ENCODE assay signal across 23 cellular contexts in the genomic region with DNA sequence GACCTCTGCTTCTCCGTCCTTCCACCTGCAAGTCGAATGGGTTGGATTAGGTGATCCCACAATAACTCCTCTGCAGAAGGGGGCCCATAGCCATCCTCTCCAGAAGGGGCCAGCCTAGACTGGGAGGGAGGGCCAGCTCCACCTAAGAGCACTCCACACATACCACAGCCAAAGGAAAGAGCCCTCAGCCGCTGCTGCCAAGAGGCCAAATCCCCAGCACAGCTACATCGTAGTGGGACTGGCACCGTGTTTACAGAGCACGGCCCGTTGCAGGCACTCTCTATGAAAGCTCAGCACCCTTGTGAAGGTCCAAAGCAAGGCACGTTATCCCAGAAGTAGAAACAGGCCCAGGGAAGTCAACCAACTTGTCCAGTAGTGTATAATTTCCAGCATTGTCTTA. TPM values are rescaled to one million over a fixed set of nuclear protein-coding genes. Genes with fewer than 3 reads are reported as not detected.
DNase-seq lines count a peak whose midpoint lies in the region; ATAC-seq and TF ChIP-seq lines count a peak whose summit lies in the region.
"Had no signal": no experiment of that assay in that cellular context is flagged by ENCODE, and none has a peak within 500 bp of the region (broad histone marks: within the 10 kb centered on the region; RNA-seq: fewer than 3 reads in every experiment).

No MANE protein-coding gene starts in this region.

- no peaks in the 10 kb centered on the region for H4K20me1 ChIP-seq in MM.1S (ENCODE audit: insufficient read depth, low read length)

- H3K27ac ChIP-seq in CD8-positive, alpha-beta memory T cell (ENCODE audit: low read depth, low read length) = no peak overlapping the region
- peak overlapping the region; percentile 53 for H3K27ac ChIP-seq in right cardiac atrium (ENCODE audit: low read length)
- H3K27ac ChIP-seq in stomach smooth muscle (ENCODE audit: low read length) = peak overlapping the region; percentile 90
- peak overlapping the region in 1 of 2 donors; percentile 67 for H3K27ac ChIP-seq in ovary
- no peak overlapping the region for H3K27ac ChIP-seq in MM.1S (ENCODE audit: low read length)
- H3K27ac ChIP-seq: BLaER1 treated with 17β-estradiol and CSF1 and Interleukin-3, amounts not matched to agents 10 nM and 100 nM had no signal

- intact Hi-C loops in right cardiac atrium (cut with DNase I) (no loop called here), ovary (cut with DNase I) (loop anchor here in 1 of 4 donors (10.0 kb wide), 1 partner anchor 188 kb away; no protein-coding TSS in a partner anchor)

- H3K4me2 ChIP-seq in MM.1S (ENCODE audit: low read depth, low read length) = no peak overlapping the region

- ATAC-seq in activated T-helper 17 cell treated with anti-CD3 and anti-CD28 coated beads, Interleukin-2, amount 50 U/mL, for 72 hours (replicated peaks) = no peak
- no peak for ATAC-seq in right cardiac atrium
- ATAC-seq: activated CD8-positive, alpha-beta T cell treated with anti-CD3 and anti-CD28 coated beads, Interleukin-2, amount 10 ng/mL, durations not matched to agents 7 days and 5 days; HCT116; natural killer cell treated with Interleukin-12 subunit alpha and Interleukin-12 subunit beta and Interleukin-15 and Interleukin-18, amount 100 ng/mL, for 72 hours had no signal

- peaks cover 15% of the 10 kb centered on the region for H3K27me3 ChIP-seq in CD8-positive, alpha-beta memory T cell (ENCODE audit: insufficient read depth, low read length, poor library complexity, severe bottlenecking)
- H3K27me3 ChIP-seq in right cardiac atrium (ENCODE audit: control insufficient read depth, insufficient read depth) = no peaks in the 10 kb centered on the region
- H3K27me3 ChIP-seq in stomach smooth muscle (ENCODE audit: control insufficient read depth in 1 of 2, insufficient read depth in 2 of 2, low read length in 2 of 2) = peaks cover 0 to 2% of the 10 kb centered on the region in 2 donors
- H3K27me3 ChIP-seq in ovary = no peaks in the 10 kb centered on the region
- H3K27me3 ChIP-seq in MM.1S (replicated peaks; ENCODE audit: insufficient read depth, low read length) = no peaks in the 10 kb centered on the region

- POLR2A ChIA-PET in CD8-positive, alpha-beta memory T cell (lab: Charles Lee) = no interaction called here

- no peaks in the 10 kb centered on the region for H3K9me2 ChIP-seq in MM.1S (replicated peaks; ENCODE audit: insufficient read depth, low read length)

- TF ChIP-seq EP300 in ovary (IDR thresholded peaks at IDR 0.05) = no peak

- H3K4me1 Mint-ChIP-seq in CD8-positive, alpha-beta memory T cell = peaks cover 26 to 36% (median 28%) of the 10 kb centered on the region in 3 donors
- H3K4me1 Mint-ChIP-seq in activated T-helper 17 cell treated with anti-CD3 and anti-CD28 coated beads, Interleukin-2, amount 50 U/mL, for 72 hours = peaks cover 17% of the 10 kb centered on the region

- H2AFZ ChIP-seq in MM.1S (ENCODE audit: low read length) = no peak overlapping the region

- no peak for TF ChIP-seq POLR2A in ovary (IDR thresholded peaks at IDR 0.05)

- no peaks in the 10 kb centered on the region for H3K36me3 ChIP-seq in CD8-positive, alpha-beta memory T cell (ENCODE audit: insufficient read depth, low read length)
- no peaks in the 10 kb centered on the region for H3K36me3 ChIP-seq in stomach smooth muscle (ENCODE audit: control insufficient read depth in 2 of 2, insufficient read depth in 2 of 2, low read length in 2 of 2)
- H3K36me3 ChIP-seq in ovary = no peaks in the 10 kb centered on the region
- no peaks in the 10 kb centered on the region for H3K36me3 ChIP-seq in MM.1S (replicated peaks; ENCODE audit: insufficient read depth, low read length)
- H3K36me3 ChIP-seq: BLaER1 treated with 17β-estradiol and CSF1 and Interleukin-3, amounts not matched to agents 10 nM and 100 nM had no signal

- H3K4me1 ChIP-seq in CD8-positive, alpha-beta memory T cell (ENCODE audit: insufficient read depth, low read length) = peaks cover 36% of the 10 kb centered on the region
- H3K4me1 ChIP-seq in right cardiac atrium (ENCODE audit: control insufficient read depth, insufficient read depth, low read length) = peaks cover 7% of the 10 kb centered on the region
- H3K4me1 ChIP-seq in stomach smooth muscle (ENCODE audit: control insufficient read depth, insufficient read depth, low read length) = peaks cover 96% of the 10 kb centered on the region
- peaks cover 32% of the 10 kb centered on the region for H3K4me1 ChIP-seq in ovary (ENCODE audit: insufficient read depth)
- peaks cover 33% of the 10 kb centered on the region for H3K4me1 ChIP-seq in MM.1S (ENCODE audit: low read length)

- H3K4me3 ChIP-seq in CD8-positive, alpha-beta memory T cell (ENCODE audit: low read length) = no peak overlapping the region
- H3K4me3 ChIP-seq in right cardiac atrium (ENCODE audit: low read length) (no peak overlapping the region), stomach smooth muscle (ENCODE audit: low read length in 2 of 2) (peak overlapping the region; percentile 22 to 27), ovary (no peak overlapping the region), MM.1S (ENCODE audit: low read length) (no peak overlapping the region)
- H3K4me3 ChIP-seq: BLaER1 treated with 17β-estradiol and CSF1 and Interleukin-3, amounts not matched to agents 10 nM and 100 nM had no signal

- H3K27me3 Mint-ChIP-seq in CD8-positive, alpha-beta memory T cell = peaks cover 18 to 21% of the 10 kb centered on the region in 2 donors
- peaks cover 9% of the 10 kb centered on the region for H3K27me3 Mint-ChIP-seq in activated T-helper 17 cell treated with anti-CD3 and anti-CD28 coated beads, Interleukin-2, amount 50 U/mL, for 72 hours

- H3K9me3 ChIP-seq in CD8-positive, alpha-beta memory T cell (ENCODE audit: low read length) = no peaks in the 10 kb centered on the region
- H3K9me3 ChIP-seq in right cardiac atrium (ENCODE audit: control insufficient read depth, low read length) (no peaks in the 10 kb centered on the region), stomach smooth muscle (ENCODE audit: control insufficient read depth in 2 of 2, low read length in 2 of 2) (no peaks in the 10 kb centered on the region), ovary (no peaks in the 10 kb centered on the region), MM.1S (replicated peaks; ENCODE audit: insufficient read depth, low read length) (no peaks in the 10 kb centered on the region)
- H3K9me3 ChIP-seq: BLaER1 treated with 17β-estradiol and CSF1 and Interleukin-3, amounts not matched to agents 10 nM and 100 nM had no signal

- H3K36me3 Mint-ChIP-seq in CD8-positive, alpha-beta memory T cell = peaks cover 0 to 1% (median 0%) of the 10 kb centered on the region in 3 donors
- no peaks in the 10 kb centered on the region for H3K36me3 Mint-ChIP-seq in activated T-helper 17 cell treated with anti-CD3 and anti-CD28 coated beads, Interleukin-2, amount 50 U/mL, for 72 hours (ENCODE audit: low read depth)
- H3K36me3 Mint-ChIP-seq: mesothelial cell of epicardium; natural killer cell treated with Interleukin-12 subunit alpha and Interleukin-12 subunit beta and Interleukin-15 and Interleukin-18, amount 100 ng/mL, for 72 hours had no signal

- CTCF ChIA-PET in CD8-positive, alpha-beta memory T cell (lab: Charles Lee) = interaction anchor here (2.7 to 3.6 kb wide), 2 partner anchors 9 to 13 kb away, joined by 14 to 18 read pairs; no protein-coding TSS in a partner anchor

- H3K9ac ChIP-seq in stomach smooth muscle (ENCODE audit: low read length in 2 of 2) = peak overlapping the region; percentile 36 to 59
- H3K9ac ChIP-seq in MM.1S (ENCODE audit: low read length) = no peak overlapping the region
- H3K9ac ChIP-seq: BLaER1 treated with 17β-estradiol and CSF1 and Interleukin-3, amounts not matched to agents 10 nM and 100 nM had no signal

- H3K4me3 Mint-ChIP-seq in CD8-positive, alpha-beta memory T cell = peak overlapping the region in 1 of 7 donors; percentile 17
- peak overlapping the region; percentile 77 for H3K4me3 Mint-ChIP-seq in activated T-helper 17 cell treated with anti-CD3 and anti-CD28 coated beads, Interleukin-2, amount 50 U/mL, for 72 hours
- H3K4me3 Mint-ChIP-seq: natural killer cell treated with Interleukin-12 subunit alpha and Interleukin-12 subunit beta and Interleukin-15 and Interleukin-18, amount 100 ng/mL, for 72 hours had no signal

- no peak for DNase-seq in CD8-positive, alpha-beta memory T cell
- peak in 2 of 3 donors; percentile 37 to 47 for DNase-seq in right cardiac atrium
- no peak for DNase-seq in occipital lobe (lab: John Stamatoyannopoulos, UW)
- DNase-seq in ovary = no peak
- no peak for DNase-seq in MM.1S
- DNase-seq in HuH-7.5 (ENCODE audit: low spot score) = no peak
- DNase-seq: activated CD4-positive, alpha-beta T cell treated with anti-CD3 and anti-CD28 coated beads for 1 hour; activated CD8-positive, alpha-beta T cell treated with anti-CD3 and anti-CD28 coated beads, Interleukin-2, amount 10 ng/mL, durations not matched to agents 7 days and 5 days; activated effector memory CD4-positive, alpha-beta T cell treated with anti-CD3 and anti-CD28 coated beads, Interleukin-2, amount 50 U/mL, for 16 hours; activated T-cell treated with anti-CD3 and anti-CD28 coated beads for 4 hours; NCI-H1048; NCI-H345; NCI-H82; stimulated activated CD8-positive, alpha-beta memory T cell treated with anti-CD3 and anti-CD28 coated beads, Interleukin-4, amount 100 ng/mL, for 48 hours had no signal

- 56% methylated on average over 8 of the region's 8 CpGs for WGBS in right cardiac atrium
- 62 to 73% (median 67%) methylated on average over 8 of the region's 8 CpGs for WGBS in ovary, 3 donors

- H3K9me3 Mint-ChIP-seq in CD8-positive, alpha-beta memory T cell = no peaks in the 10 kb centered on the region
- H3K9me3 Mint-ChIP-seq in activated T-helper 17 cell treated with anti-CD3 and anti-CD28 coated beads, Interleukin-2, amount 50 U/mL, for 72 hours = no peaks in the 10 kb centered on the region
- H3K9me3 Mint-ChIP-seq: mesothelial cell of epicardium; natural killer cell treated with Interleukin-12 subunit alpha and Interleukin-12 subunit beta and Interleukin-15 and Interleukin-18, amount 100 ng/mL, for 72 hours had no signal

- H3K27ac Mint-ChIP-seq in CD8-positive, alpha-beta memory T cell = peak overlapping the region in 6 of 8 donors; percentile 24 to 90 (median 62)
- no peak overlapping the region for H3K27ac Mint-ChIP-seq in activated T-helper 17 cell treated with anti-CD3 and anti-CD28 coated beads, Interleukin-2, amount 50 U/mL, for 72 hours
- H3K27ac Mint-ChIP-seq: activated CD8-positive, alpha-beta T cell treated with anti-CD3 and anti-CD28 coated beads, Interleukin-2, amount 10 ng/mL, durations not matched to agents 7 days and 5 days; natural killer cell treated with Interleukin-12 subunit alpha and Interleukin-12 subunit beta and Interleukin-15 and Interleukin-18, amount 100 ng/mL, for 72 hours had no signal

- peaks cover 11% of the 10 kb centered on the region; the same call in 1 of the 2 replicates for H3K79me2 ChIP-seq in MM.1S (ENCODE audit: low read length)

- TF ChIP-seq CTCF in ovary (IDR thresholded peaks at IDR 0.05) (no peak), MM.1S (IDR thresholded peaks at IDR 0.05; ENCODE audit: low read length) (no peak)

- H3F3A ChIP-seq in MM.1S (ENCODE audit: insufficient read depth, low read length) = peaks cover 16% of the 10 kb centered on the region

RNA-seq across cellular contexts. Expression of a gene that starts 5.4 kb away (rescaled TPM):
- under 1 TPM; 0.11 to 0.24 TPM for total RNA-seq in CD8-positive, alpha-beta memory T cell
- 0.63 TPM for polyA plus RNA-seq in CD8-positive, alpha-beta memory T cell
- total RNA-seq in activated T-helper 17 cell treated with anti-CD3 and anti-CD28 coated beads, Interleukin-2, amount 50 U/mL, for 72 hours = under 1 TPM; 0.32 to 0.77 TPM
- total RNA-seq in right cardiac atrium (100 to 1,000 TPM; 113 to 163 (median 126) TPM), occipital lobe (8.0 TPM), ovary (10 to 100 TPM in 2 of 7 donors, 1 to 10 TPM in 5; 2.0 to 26.3 (median 8.0) TPM)
- polyA plus RNA-seq in right cardiac atrium (132 TPM), ovary (1 to 10 TPM; 3.0 to 5.0 TPM)
- total RNA-seq: activated CD8-positive, alpha-beta T cell treated with anti-CD3 and anti-CD28 coated beads, Interleukin-2, amount 10 ng/mL, durations not matched to agents 7 days and 5 days had no signal

RNA-seq across cellular contexts. Expression of a gene that starts 18.1 kb away (rescaled TPM):
- 10 to 100 TPM in 1 of 2 experiments, 1 to 10 TPM in 1; 9.9 to 10.6 TPM for total RNA-seq in CD8-positive, alpha-beta memory T cell
- polyA plus RNA-seq in CD8-positive, alpha-beta memory T cell = 5.2 TPM
- 10 to 100 TPM in 1 of 2 donors, 1 to 10 TPM in 1; 8.0 to 12.1 TPM for total RNA-seq in activated T-helper 17 cell treated with anti-CD3 and anti-CD28 coated beads, Interleukin-2, amount 50 U/mL, for 72 hours
- total RNA-seq in right cardiac atrium (10 to 100 TPM; 20.5 to 80.4 (median 24.7) TPM), occipital lobe (0.78 TPM), ovary (10 to 100 TPM in 1 of 7 donors, 1 to 10 TPM in 6; 2.9 to 26.0 (median 5.4) TPM)
- polyA plus RNA-seq in right cardiac atrium (13.5 TPM), ovary (1 to 10 TPM; 1.0 to 8.9 TPM)
- total RNA-seq: chondrocyte had no signal

RNA-seq across cellular contexts. Expression of a gene that starts 51.5 kb away (rescaled TPM):
- total RNA-seq in CD8-positive, alpha-beta memory T cell = 1 to 10 TPM; 3.8 to 4.2 TPM
- polyA plus RNA-seq in CD8-positive, alpha-beta memory T cell = 15.4 TPM
- 10 to 100 TPM in 1 of 2 donors, 1 to 10 TPM in 1; 2.9 to 18.2 TPM for total RNA-seq in activated T-helper 17 cell treated with anti-CD3 and anti-CD28 coated beads, Interleukin-2, amount 50 U/mL, for 72 hours
- total RNA-seq in right cardiac atrium = under 1 TPM in 2 of 4 donors, not detected in 2; 0.18 to 0.23 TPM
- polyA plus RNA-seq in right cardiac atrium = 0.43 TPM
- 1.9 TPM for total RNA-seq in occipital lobe
- total RNA-seq in ovary = 1 to 10 TPM in 1 of 7 donors, under 1 TPM in 6; 0.18 to 1.0 (median 0.40) TPM
- under 1 TPM; 0.03 to 0.19 TPM for polyA plus RNA-seq in ovary
- total RNA-seq: HepG2, liver had no signal

RNA-seq across cellular contexts. Expression of a gene that starts 55.5 kb away (rescaled TPM):
- total RNA-seq in CD8-positive, alpha-beta memory T cell = 10 to 100 TPM; 49.2 to 52.3 TPM
- polyA plus RNA-seq in CD8-positive, alpha-beta memory T cell = 18.4 TPM
- total RNA-seq in activated T-helper 17 cell treated with anti-CD3 and anti-CD28 coated beads, Interleukin-2, amount 50 U/mL, for 72 hours = 10 to 100 TPM; 36.4 to 52.0 TPM
- 10 to 100 TPM; 20.9 to 24.5 (median 23.4) TPM for total RNA-seq in right cardiac atrium
- 19.6 TPM for polyA plus RNA-seq in right cardiac atrium
- 24.3 TPM for total RNA-seq in occipital lobe
- 10 to 100 TPM; 15.5 to 45.2 (median 29.1) TPM for total RNA-seq in ovary
- polyA plus RNA-seq in ovary = 10 to 100 TPM in 1 of 2 donors, 1 to 10 TPM in 1; 6.1 to 14.7 TPM

Comparison
In these comparisons a context has a peak if more than half of its experiments do, and no peak if none do; other contexts are left out.
1. DNase-seq: peak in right cardiac atrium (2 of 3); none in CD8-positive, alpha-beta memory T cell (0 of 5), occipital lobe (single experiment), ovary (0 of 5), MM.1S (single experiment) and HuH-7.5 (single experiment).
2. H3K27ac ChIP-seq: peak in right cardiac atrium (single experiment) and stomach smooth muscle (single experiment); none in CD8-positive, alpha-beta memory T cell (single experiment) and MM.1S (single experiment).
3. H3K4me3 ChIP-seq: peak in stomach smooth muscle (2 of 2); none in CD8-positive, alpha-beta memory T cell (single experiment), right cardiac atrium (single experiment), ovary (single experiment) and MM.1S (single experiment).
4. RNA of a gene that starts 5.4 kb away (total RNA-seq): 113 to 163 TPM in right cardiac atrium; 2.0 to 26.3 TPM in ovary, 8.0 TPM in occipital lobe (single experiment), 0.32 to 0.77 TPM in activated T-helper 17 cell treated with anti-CD3 and anti-CD28 coated beads, Interleukin-2, amount 50 U/mL, for 72 hours and 0.11 to 0.24 TPM in CD8-positive, alpha-beta memory T cell; every median in the first group is over 4 times any median in the second.